Comparison of ENCODE assay signal across 18 cellular contexts in the genomic region with DNA sequence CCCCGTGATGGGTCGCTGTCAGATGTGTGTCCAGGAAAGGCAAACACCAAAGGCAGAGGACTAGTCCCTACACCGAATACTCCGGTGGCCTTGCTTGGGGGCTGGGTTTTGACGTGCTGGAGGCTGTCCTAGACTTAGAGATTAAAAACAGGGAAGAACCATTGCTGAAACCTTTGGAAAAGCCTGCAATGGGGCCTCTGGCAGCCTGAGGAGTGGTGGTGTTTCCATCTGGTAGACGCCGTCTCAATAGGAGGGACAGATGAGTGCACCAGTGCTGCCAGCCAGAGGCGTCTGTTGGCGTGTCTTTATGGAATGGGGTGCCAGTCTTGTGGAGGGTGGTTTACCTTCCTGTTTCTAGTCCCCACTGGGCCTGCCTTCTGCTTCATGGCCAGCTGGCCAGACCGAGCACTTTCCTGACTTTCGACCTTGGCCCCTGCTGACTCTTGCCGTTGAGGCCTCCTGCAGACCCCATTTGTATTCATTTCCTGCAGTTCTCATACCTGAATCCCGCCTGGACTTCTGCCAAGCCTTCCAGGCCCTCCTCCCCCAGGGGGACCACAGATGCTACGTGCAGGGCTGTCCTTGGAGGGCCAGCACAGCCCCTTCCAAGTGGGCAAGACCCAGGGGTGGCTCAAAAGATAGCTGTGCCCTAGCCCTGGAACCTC. TPM values are rescaled to one million over a fixed set of nuclear protein-coding genes. Genes with fewer than 3 reads are reported as not detected.
DNase-seq lines count a peak whose midpoint lies in the region; ATAC-seq, FAIRE-seq and TF ChIP-seq lines count a peak whose summit lies in the region.
"Had no signal": no experiment of that assay in that cellular context is flagged by ENCODE, and none has a peak within 500 bp of the region (broad histone marks: within the 10 kb centered on the region; RNA-seq: fewer than 3 reads in every experiment).

No MANE protein-coding gene starts in this region.

- H3K4me3 ChIP-seq in SK-N-SH (ENCODE audit: low read depth in 2 of 2, low read length in 1 of 2) (no peak overlapping the region), kidney (ENCODE audit: low read length in 2 of 2) (no peak overlapping the region), neuronal stem cell (ENCODE audit: low read length in 2 of 2) (no peak overlapping the region)
- H3K4me3 ChIP-seq: upper lobe of left lung had no signal

- intact Hi-C loops in kidney (cut with DNase I), result no loop called here

- H3K4me2 ChIP-seq in SK-N-SH (no peak overlapping the region), neuronal stem cell (ENCODE audit: insufficient read depth, low read length, poor library complexity, severe bottlenecking) (no peak overlapping the region)

- FAIRE-seq in kidney (lab: Jason Lieb, UNC), result no peak
- FAIRE-seq: keratinocyte had no signal

- H3K23ac ChIP-seq in neuronal stem cell (ENCODE audit: low read depth, low read length, poor library complexity), result no peak overlapping the region

- H3K9me2 ChIP-seq in SK-N-SH, result no peaks in the 10 kb centered on the region

- no peak overlapping the region for H4K91ac ChIP-seq in neuronal stem cell (ENCODE audit: low read depth, low read length, poor library complexity)

- H3K4me1 ChIP-seq in SK-N-SH (ENCODE audit: control insufficient read depth in 1 of 2, insufficient read depth in 2 of 2, low read depth in 1 of 2, low read length in 1 of 2), result peaks cover 0 to 4% of the 10 kb centered on the region in 2 experiments; a peak in 1 of 4 replicates
- H3K4me1 ChIP-seq in kidney (ENCODE audit: control insufficient read depth in 1 of 2, insufficient read depth in 1 of 2, low read depth in 1 of 2, low read length in 2 of 2), result peaks cover 0 to 8% of the 10 kb centered on the region in 2 donors
- H3K4me1 ChIP-seq in neuronal stem cell (ENCODE audit: control insufficient read depth in 2 of 2, insufficient read depth in 1 of 2, low read depth in 1 of 2, low read length in 2 of 2), result peaks cover 0 to 1% of the 10 kb centered on the region in 2 donors
- H3K4me1 ChIP-seq: upper lobe of left lung had no signal

- DNase-seq in SK-N-SH (peak; percentile 22), NCI-H146 (lab: John Stamatoyannopoulos, UW) (peak; percentile 70), kidney (peak; percentile 44), SKM-1 treated with dmso at 0.1 percent for 144 hours (lab: John Stamatoyannopoulos, UW; ENCODE audit: unreplicated experiment) (no peak), neuronal stem cell (ENCODE audit: low spot score) (no peak), foreskin melanocyte (no peak)
- peak; percentile 1 for DNase-seq in stimulated activated naive CD8-positive, alpha-beta T cell treated with anti-CD3 and anti-CD28 coated beads, Interleukin-15, Interleukin-2, amounts not matched to agents 100 U/mL and 50 U/mL, for 24 hours
- DNase-seq: activated CD4-positive, alpha-beta T cell treated with anti-CD3 and anti-CD28 coated beads for 36 hours; activated T-cell treated with anti-CD3 and anti-CD28 coated beads for 4 hours; DND-41; effector CD8-positive, alpha-beta T cell; midbrain; SHP77 treated with DMSO at 0.1 percent for 48 hours; stimulated activated CD4-positive, alpha-beta T cell treated with anti-CD3 and anti-CD28 coated beads, Interleukin-4, amount 100 ng/mL, for 4 hours; T1000; upper lobe of left lung had no signal

- H3K27ac ChIP-seq in SK-N-SH (ENCODE audit: low read depth in 2 of 2, low read length in 1 of 2) (no peak overlapping the region; a peak in 1 of 4 replicates), kidney (ENCODE audit: low read depth in 2 of 2, low read length in 2 of 2) (peak overlapping the region; percentile 48 to 60), neuronal stem cell (replicated peaks; ENCODE audit: low read length) (no peak overlapping the region)
- H3K27ac ChIP-seq: upper lobe of left lung had no signal

- no peak overlapping the region for H2AK5ac ChIP-seq in neuronal stem cell (ENCODE audit: low read depth, low read length)

- TF ChIP-seq EP300 in SK-N-SH (IDR thresholded peaks at IDR 0.05; ENCODE audit: borderline replicate concordance in 1 of 2, low read depth in 1 of 2, low read length in 1 of 2), result no peak

- no peak overlapping the region for H2BK15ac ChIP-seq in neuronal stem cell (ENCODE audit: low read length)

- H3F3A ChIP-seq in SK-N-SH (replicated peaks; ENCODE audit: insufficient read depth), result no peaks in the 10 kb centered on the region

- H2BK12ac ChIP-seq in neuronal stem cell (ENCODE audit: low read length), result no peak overlapping the region

- no peak overlapping the region for H3K14ac ChIP-seq in neuronal stem cell (ENCODE audit: low read length)

- no peaks in the 10 kb centered on the region for H4K20me1 ChIP-seq in SK-N-SH (ENCODE audit: insufficient read depth)

- WGBS in SK-N-SH (ENCODE audit: low lambda C conversion rate), result 90% methylated on average over 11 of the region's 14 CpGs
- WGBS in neuronal stem cell (ENCODE audit: extremely low coverage in 2 of 2, insufficient read length in 2 of 2, insufficient replicate concordance in 1 of 2), 2 donors, result no CpG with 5 or more reads among the region's 14 CpGs

- peaks cover 1% of the 10 kb centered on the region for H3K79me1 ChIP-seq in neuronal stem cell (ENCODE audit: low read depth, low read length)

- POLR2A ChIA-PET in SK-N-SH (lab: Yijun Ruan, JAX), result no interaction called here

- CTCF ChIA-PET in SK-N-SH (lab: Yijun Ruan, JAX), result interaction anchor here (0.9 to 2.5 kb wide), 3 partner anchors 9 to 11 kb away, joined by 3 to 15 read pairs (median 4); no protein-coding TSS in a partner anchor

- no peak for TF ChIP-seq CTCF in SK-N-SH (IDR thresholded peaks at IDR 0.05)
- no peak for TF ChIP-seq CTCF in kidney (IDR thresholded peaks at IDR 0.05; ENCODE audit: borderline replicate concordance, extremely low read depth, insufficient read depth)

- no peak overlapping the region for H3K4ac ChIP-seq in neuronal stem cell (ENCODE audit: low read length)

- H2AFZ ChIP-seq in SK-N-SH (ENCODE audit: low read depth) (no peak overlapping the region), neuronal stem cell (ENCODE audit: low read length) (no peak overlapping the region)

- no peak for ATAC-seq in SK-N-SH treated with all-trans-retinoic acid at 6 μM for 48 hours
- ATAC-seq in stimulated activated naive CD8-positive, alpha-beta T cell treated with anti-CD3 and anti-CD28 coated beads, Interleukin-15, Interleukin-2, amounts not matched to agents 100 U/mL and 50 U/mL, for 24 hours, result no peak
- ATAC-seq: activated CD4-positive, alpha-beta T cell treated with anti-CD3 and anti-CD28 coated beads for 36 hours had no signal

- H3K36me3 ChIP-seq in SK-N-SH (replicated peaks in 1 of 2; ENCODE audit: control insufficient read depth in 1 of 2, insufficient read depth in 2 of 2, low read length in 1 of 2) (peaks cover 4 to 43% of the 10 kb centered on the region in 2 experiments), kidney (ENCODE audit: control insufficient read depth in 1 of 2, insufficient read depth in 2 of 2, low read length in 2 of 2) (peaks cover 9 to 10% of the 10 kb centered on the region in 2 donors), neuronal stem cell (replicated peaks in 1 of 2; ENCODE audit: control insufficient read depth in 2 of 2, insufficient read depth in 2 of 2, low read length in 2 of 2) (peaks cover 27 to 67% of the 10 kb centered on the region in 2 donors)

- no peak for TF ChIP-seq RAD21 in SK-N-SH (IDR thresholded peaks at IDR 0.05; ENCODE audit: low read length)

- no peak overlapping the region for H2BK120ac ChIP-seq in neuronal stem cell (ENCODE audit: low read depth, low read length)

- no peaks in the 10 kb centered on the region for H3K27me3 ChIP-seq in SK-N-SH (ENCODE audit: insufficient read depth)
- no peaks in the 10 kb centered on the region for H3K27me3 ChIP-seq in neuronal stem cell (ENCODE audit: control insufficient read depth in 3 of 3, insufficient read depth in 3 of 3, low read depth in 1 of 3, low read length in 3 of 3)
- H3K27me3 ChIP-seq: upper lobe of left lung had no signal

- H3K79me2 ChIP-seq in SK-N-SH (ENCODE audit: insufficient read depth), result no peaks in the 10 kb centered on the region

- no peak overlapping the region for H4K8ac ChIP-seq in neuronal stem cell (ENCODE audit: low read depth, low read length)

- no peak overlapping the region for H2BK5ac ChIP-seq in neuronal stem cell (ENCODE audit: low read length)

- no peak overlapping the region for H3K9ac ChIP-seq in SK-N-SH
- peak overlapping the region in 1 of 2 donors; percentile 24 for H3K9ac ChIP-seq in kidney (ENCODE audit: low read length in 2 of 2)
- H3K9ac ChIP-seq in neuronal stem cell (ENCODE audit: low read depth, low read length, poor library complexity), result no peak overlapping the region

- H3K9me3 ChIP-seq in SK-N-SH (no peaks in the 10 kb centered on the region), kidney (ENCODE audit: control insufficient read depth in 1 of 2, low read length in 2 of 2) (no peaks in the 10 kb centered on the region), neuronal stem cell (replicated peaks in 1 of 2; ENCODE audit: control insufficient read depth in 2 of 2, insufficient read depth in 1 of 2, low read depth in 1 of 2, low read length in 2 of 2) (peaks cover 0 to 2% of the 10 kb centered on the region in 2 donors)
- H3K9me3 ChIP-seq: upper lobe of left lung had no signal

- H3K18ac ChIP-seq in neuronal stem cell (ENCODE audit: low read length), result no peak overlapping the region

TF ChIP-seq in SK-N-SH, 30 proteins besides CTCF, POLR2A, EP300 and RAD21 (continues in another document):
- no peak for TF ChIP-seq FOXJ3 (CRISPR knock-in tag; IDR thresholded peaks at IDR 0.05)

TF ChIP-seq in SK-N-SH treated with all-trans-retinoic acid at 6 μM for 48 hours, 23 proteins besides CTCF, POLR2A, EP300 and RAD21 (continues in another document):
- TF ChIP-seq ZFP30 (CRISPR knock-in tag; IDR thresholded peaks at IDR 0.05), result no peak

RNA-seq across cellular contexts. Expression of gene DNASE1, which starts 2.0 kb away (rescaled TPM):
- polyA plus RNA-seq in SK-N-SH (2012; rRNA removed), result 19.8 and 27.2 TPM in 2 replicates
- 6.1 and 11.9 TPM in 2 replicates for polyA plus RNA-seq in SK-N-SH (2012; cell fraction: cytosol; rRNA removed)
- 77.3 and 82.8 TPM in 2 replicates for polyA plus RNA-seq in SK-N-SH (2012; cell fraction: nucleus; rRNA removed)
- total RNA-seq in kidney, result 16.1 TPM
- polyA plus RNA-seq in kidney (ENCODE audit: insufficient read depth, low read depth, low replicate concordance), result 116 TPM
- polyA plus RNA-seq in neuronal stem cell (2013, experiment 1 of 2), result 13.3 TPM
- polyA plus RNA-seq in neuronal stem cell (2013, experiment 2 of 2), result 13.3 TPM

RNA-seq across cellular contexts. Expression of gene SLX4, which starts 41.1 kb away (rescaled TPM):
- polyA plus RNA-seq in SK-N-SH (2012; rRNA removed) (1.9 and 2.1 TPM in 2 replicates), kidney (ENCODE audit: insufficient read depth, low read depth, low replicate concordance) (1.0 TPM)
- 0.72 and 0.84 TPM in 2 replicates for polyA plus RNA-seq in SK-N-SH (2012; cell fraction: cytosol; rRNA removed)
- 8.1 and 10.3 TPM in 2 replicates for polyA plus RNA-seq in SK-N-SH (2012; cell fraction: nucleus; rRNA removed)
- 4.8 TPM for total RNA-seq in kidney
- polyA plus RNA-seq in neuronal stem cell (2013, experiment 1 of 2), result 5.9 TPM
- polyA plus RNA-seq in neuronal stem cell (2013, experiment 2 of 2), result 5.9 TPM

Comparison
In these comparisons a context has a peak if more than half of its experiments do, and no peak if none do; other contexts are left out.
1. DNase-seq: peak in SK-N-SH (single experiment), NCI-H146 (single experiment), kidney (single experiment) and stimulated activated naive CD8-positive, alpha-beta T cell treated with anti-CD3 and anti-CD28 coated beads, Interleukin-15, Interleukin-2, amounts not matched to agents 100 U/mL and 50 U/mL, for 24 hours (single experiment); none in SKM-1 treated with dmso at 0.1 percent for 144 hours (single experiment), neuronal stem cell (single experiment) and foreskin melanocyte (single experiment).
2. H3K27ac ChIP-seq: peak in kidney (2 of 2); none in SK-N-SH (0 of 2) and neuronal stem cell (single experiment).